1 cellular context compared by ENCODE assay signal in the genomic region with DNA sequence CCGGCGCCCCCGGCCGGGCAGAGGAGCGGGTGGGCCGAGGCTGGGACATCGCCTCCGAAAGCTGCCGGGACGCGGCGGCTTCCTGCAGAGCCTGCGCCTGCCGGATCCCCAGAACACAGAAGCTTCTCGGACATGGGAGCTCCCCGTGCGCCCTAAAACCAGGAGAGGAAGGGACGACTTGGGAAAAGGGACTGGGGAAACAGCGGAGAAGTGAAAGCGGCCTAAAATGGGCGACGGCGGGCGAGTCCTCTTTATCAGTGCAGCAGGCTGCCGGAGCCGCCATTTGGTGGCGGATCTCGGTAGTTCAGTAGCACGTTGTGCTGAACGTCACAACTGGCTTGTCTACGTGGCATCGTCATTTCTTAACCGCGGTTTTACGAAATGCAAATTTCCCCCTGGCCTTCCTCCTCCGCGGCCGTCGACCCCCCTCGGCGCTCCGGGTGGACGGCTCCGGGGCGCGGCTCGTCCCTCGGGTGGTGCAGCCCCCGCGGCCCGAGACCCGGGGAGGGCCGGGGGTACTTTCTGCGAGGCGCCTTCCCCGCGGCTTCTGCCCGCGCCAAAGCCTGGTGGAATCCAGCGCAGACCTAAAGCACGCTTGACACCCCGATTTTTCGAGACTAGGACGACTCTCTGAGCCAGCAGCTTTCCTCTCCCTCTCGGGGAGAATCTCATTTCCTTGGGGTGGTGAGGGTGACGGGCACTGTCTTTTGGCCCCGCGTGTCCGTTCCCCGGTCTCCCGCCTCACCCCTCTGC.
TF ChIP-seq lines count a peak whose summit lies in the region.

No MANE protein-coding gene starts in this region.

TF ChIP-seq in IMR-90, 13 proteins besides CTCF, POLR2A, EP300 and RAD21:
- TF ChIP-seq MXI1 (IDR thresholded peaks at IDR 0.05; ENCODE audit: borderline replicate concordance, low read depth, low read length), result no peak
- no peak for TF ChIP-seq RCOR1 (IDR thresholded peaks at IDR 0.05; ENCODE audit: insufficient replicate concordance, low read length)
- no peak for TF ChIP-seq RFX5 (IDR thresholded peaks at IDR 0.05; ENCODE audit: low read depth, low read length)
- TF ChIP-seq, protein P1, sequence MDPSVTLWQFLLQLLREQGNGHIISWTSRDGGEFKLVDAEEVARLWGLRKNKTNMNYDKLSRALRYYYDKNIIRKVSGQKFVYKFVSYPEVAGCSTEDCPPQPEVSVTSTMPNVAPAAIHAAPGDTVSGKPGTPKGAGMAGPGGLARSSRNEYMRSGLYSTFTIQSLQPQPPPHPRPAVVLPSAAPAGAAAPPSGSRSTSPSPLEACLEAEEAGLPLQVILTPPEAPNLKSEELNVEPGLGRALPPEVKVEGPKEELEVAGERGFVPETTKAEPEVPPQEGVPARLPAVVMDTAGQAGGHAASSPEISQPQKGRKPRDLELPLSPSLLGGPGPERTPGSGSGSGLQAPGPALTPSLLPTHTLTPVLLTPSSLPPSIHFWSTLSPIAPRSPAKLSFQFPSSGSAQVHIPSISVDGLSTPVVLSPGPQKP (IDR thresholded peaks at IDR 0.05; ENCODE audit: borderline replicate concordance, low read depth, low read length), result no peak
- no peak for TF ChIP-seq MAZ (IDR thresholded peaks at IDR 0.05; ENCODE audit: borderline replicate concordance, low read depth, low read length)
- TF ChIP-seq FOS (IDR thresholded peaks at IDR 0.05; ENCODE audit: low read depth, low read length), result no peak
- no peak for TF ChIP-seq MAFK (IDR thresholded peaks at IDR 0.05; ENCODE audit: low read depth, low read length)
- no peak for TF ChIP-seq SMC3 (IDR thresholded peaks at IDR 0.05; ENCODE audit: low read depth, low read length)
- no peak for TF ChIP-seq NFE2L2 (IDR thresholded peaks at IDR 0.05; ENCODE audit: low read depth, low read length)
- TF ChIP-seq, protein P2, sequence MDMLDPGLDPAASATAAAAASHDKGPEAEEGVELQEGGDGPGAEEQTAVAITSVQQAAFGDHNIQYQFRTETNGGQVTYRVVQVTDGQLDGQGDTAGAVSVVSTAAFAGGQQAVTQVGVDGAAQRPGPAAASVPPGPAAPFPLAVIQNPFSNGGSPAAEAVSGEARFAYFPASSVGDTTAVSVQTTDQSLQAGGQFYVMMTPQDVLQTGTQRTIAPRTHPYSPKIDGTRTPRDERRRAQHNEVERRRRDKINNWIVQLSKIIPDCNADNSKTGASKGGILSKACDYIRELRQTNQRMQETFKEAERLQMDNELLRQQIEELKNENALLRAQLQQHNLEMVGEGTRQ (IDR thresholded peaks at IDR 0.05; ENCODE audit: low read depth, low read length), result no peak
- no peak for TF ChIP-seq CHD1 (IDR thresholded peaks at IDR 0.05; ENCODE audit: low read depth, low read length)
- TF ChIP-seq BHLHE40 (IDR thresholded peaks at IDR 0.05; ENCODE audit: low read depth, low read length), result no peak
- TF ChIP-seq CEBPB (IDR thresholded peaks at IDR 0.05; ENCODE audit: low read depth, low read length), result no peak
